Comparison of ENCODE assay signal across 22 cellular contexts in genomic region chr19:10680545-10681135, GRCh38. TPM values are rescaled to one million over a fixed set of nuclear protein-coding genes. Genes with fewer than 3 reads are reported as not detected.
DNase-seq lines count a peak whose midpoint lies in the region; ATAC-seq, FAIRE-seq and TF ChIP-seq lines count a peak whose summit lies in the region.
"Had no signal": no experiment of that assay in that cellular context is flagged by ENCODE, and none has a peak within 500 bp of the region (broad histone marks: within the 10 kb centered on the region; RNA-seq: fewer than 3 reads in every experiment).

No MANE protein-coding gene starts in this region.

- H2BK120ac ChIP-seq in H1 (replicated peaks; ENCODE audit: low read depth, low read length) = no peak overlapping the region

- H2AK5ac ChIP-seq in H1 (ENCODE audit: low read depth, low read length) = no peak overlapping the region

- H3K14ac ChIP-seq in H1 (ENCODE audit: insufficient read length) = no peak overlapping the region

- no peak overlapping the region for H2BK15ac ChIP-seq in H1 (ENCODE audit: low read length)

- H3K4me3 ChIP-seq in H1 (ENCODE audit: extremely low read depth in 1 of 4, insufficient read depth in 2 of 4, low read depth in 3 of 4, low read length in 4 of 4) = no peak overlapping the region

- no peak for TF ChIP-seq CTCF in RWPE1 (conservative IDR thresholded peaks at IDR 0.05; ENCODE audit: low read depth)
- TF ChIP-seq CTCF in H1 (IDR thresholded peaks at IDR 0.05; ENCODE audit: control extremely low read depth in 1 of 3, insufficient read depth in 1 of 3, low read depth in 1 of 3, low read length in 3 of 3) = no peak

- peaks cover 7% of the 10 kb centered on the region for H3K79me1 ChIP-seq in H1 (ENCODE audit: low read depth, low read length)

- POLR2A ChIA-PET in RWPE1 (lab: Yijun Ruan, JAX; ENCODE audit: low non-redundant PET) (no interaction called here), H1 (lab: Charles Lee; ENCODE audit: partially characterized antibody) (interaction anchor here (1.1 to 59.0 kb wide), 5 partner anchors 11 to 128 kb away, joined by 3 to 1874 read pairs (median 3); partner anchors contain the start of genes DNM2, ILF3 and QTRT1)

- peaks cover 44 to 52% of the 10 kb centered on the region in 2 donors for H3K36me3 Mint-ChIP-seq in stimulated activated naive B cell treated with anti-CD40 and anti-IgM and Interleukin-4, amounts not matched to agents 10 μg/mL and 1 μg/mL and 100 μg/mL, for 72 hours
- peaks cover 55% of the 10 kb centered on the region for H3K36me3 Mint-ChIP-seq in stimulated activated memory B cell treated with anti-CD40 and anti-IgM and Interleukin-4, amounts not matched to agents 10 μg/mL and 1 μg/mL and 100 μg/mL, for 72 hours

- peak; percentile 45 for TF ChIP-seq POLR2A in GM12891 (IDR thresholded peaks at IDR 0.05; ENCODE audit: low read depth, low read length)
- TF ChIP-seq POLR2A in H1 (IDR thresholded peaks at IDR 0.05; ENCODE audit: control extremely low read depth in 1 of 2, low read depth in 2 of 2, low read length in 2 of 2) = no peak

- H3K27me3 ChIP-seq in H1 (replicated peaks in 1 of 4; ENCODE audit: control insufficient read depth in 3 of 4, extremely low read depth in 1 of 4, insufficient read depth in 3 of 4, low read length in 3 of 4) = no peaks in the 10 kb centered on the region

- H3K9me3 ChIP-seq in H1 (ENCODE audit: insufficient read depth in 2 of 2, low read depth in 1 of 2, low read length in 1 of 2) = no peaks in the 10 kb centered on the region
- H3K9me3 ChIP-seq: SK-N-SH had no signal

- 97% methylated on average over 15 of the region's 15 CpGs; no CpG with 5 or more reads in 1 of the 2 experiments for WGBS in H1 (ENCODE audit: extremely low coverage in 1 of 2, insufficient coverage in 1 of 2, insufficient read length in 1 of 2, insufficient replicate concordance in 2 of 2, low coverage in 1 of 2, low lambda C conversion rate in 2 of 2, missing lambda C conversion rate in 1 of 2), 2 experiments

- no peak overlapping the region for H4K5ac ChIP-seq in H1 (ENCODE audit: insufficient read length, low read depth, low read length)

- no peaks in the 10 kb centered on the region for H3K9me3 Mint-ChIP-seq in stimulated activated naive B cell treated with anti-CD40 and anti-IgM and Interleukin-4, amounts not matched to agents 10 μg/mL and 1 μg/mL and 100 μg/mL, for 72 hours
- H3K9me3 Mint-ChIP-seq in stimulated activated memory B cell treated with anti-CD40 and anti-IgM and Interleukin-4, amounts not matched to agents 10 μg/mL and 1 μg/mL and 100 μg/mL, for 72 hours = no peaks in the 10 kb centered on the region
- H3K9me3 Mint-ChIP-seq: CD14-positive monocyte had no signal

- no peak overlapping the region for H3K4me2 ChIP-seq in H1 (ENCODE audit: insufficient read depth in 1 of 2, low read depth in 2 of 2, low read length in 2 of 2)
- H3K4me2 ChIP-seq: SK-N-SH had no signal

- no peak for TF ChIP-seq EP300 in H1 (IDR thresholded peaks at IDR 0.05; ENCODE audit: borderline replicate concordance in 1 of 2, low read depth in 2 of 2, low read length in 2 of 2)

- H3K79me2 ChIP-seq in H1 (ENCODE audit: control insufficient read depth in 1 of 2, insufficient read depth in 2 of 2, low read length in 2 of 2) = peaks cover 0 to 89% of the 10 kb centered on the region in 2 experiments; a peak in 2 of 4 replicates

- H2BK5ac ChIP-seq in H1 (ENCODE audit: low read depth, low read length) = no peak overlapping the region

- H3K23ac ChIP-seq in H1 (ENCODE audit: insufficient read length) = no peak overlapping the region

- peak overlapping the region; percentile 23; the same call in 1 of the 2 replicates for H3K27ac ChIP-seq in RWPE1
- no peak overlapping the region for H3K27ac ChIP-seq in H1 (ENCODE audit: low read depth, low read length)

- no peaks in the 10 kb centered on the region for H3K4me1 Mint-ChIP-seq in stimulated activated naive B cell treated with anti-CD40 and anti-IgM and Interleukin-4, amounts not matched to agents 10 μg/mL and 1 μg/mL and 100 μg/mL, for 72 hours
- H3K4me1 Mint-ChIP-seq in stimulated activated memory B cell treated with anti-CD40 and anti-IgM and Interleukin-4, amounts not matched to agents 10 μg/mL and 1 μg/mL and 100 μg/mL, for 72 hours = no peaks in the 10 kb centered on the region
- H3K4me1 Mint-ChIP-seq: CD14-positive monocyte had no signal

- H3K4me1 ChIP-seq in H1 (replicated peaks in 1 of 4; ENCODE audit: control insufficient read depth in 3 of 4, insufficient read depth in 4 of 4, low read length in 3 of 4) = no peaks in the 10 kb centered on the region; a peak in 2 of 7 replicates

- H2BK20ac ChIP-seq in H1 (ENCODE audit: low read length) = no peak overlapping the region

- no peak overlapping the region for H2AFZ ChIP-seq in H1 (ENCODE audit: low read length)

- H4K20me1 ChIP-seq in H1 (replicated peaks in 1 of 2; ENCODE audit: control insufficient read depth in 1 of 2, insufficient read depth in 2 of 2, low read length in 2 of 2) = peaks cover 34 to 44% of the 10 kb centered on the region in 2 experiments

- H3K9ac ChIP-seq in H1 (replicated peaks in 1 of 4; ENCODE audit: extremely low read depth in 1 of 4, low read depth in 3 of 4, low read length in 3 of 4) = no peak overlapping the region
- H3K9ac ChIP-seq: SK-N-SH had no signal

- CTCF ChIA-PET in RWPE1 (lab: Yijun Ruan, JAX) = interaction anchor here (0.5 to 1.0 kb wide), 2 partner anchors 12 to 401 kb away, joined by 3 to 4 read pairs; no protein-coding TSS in a partner anchor
- CTCF ChIA-PET in H1 (lab: Charles Lee; ENCODE audit: partially characterized antibody) = interaction anchor here (1.1 to 2.0 kb wide), 5 partner anchors 9 to 99 kb away, joined by 3 to 7 read pairs (median 3); partner anchors contain the start of gene QTRT1

- no peak overlapping the region for H2BK12ac ChIP-seq in H1 (ENCODE audit: low read depth, low read length)

- no peak overlapping the region for H3K56ac ChIP-seq in H1 (replicated peaks; ENCODE audit: insufficient read length, low read depth, low read length)

- DNase-seq in GM12891 (ENCODE audit: insufficient read length, low spot score) (no peak), RWPE1 (ENCODE audit: low spot score) (no peak), H1 (ENCODE audit: low read depth in 1 of 2, low spot score in 2 of 2) (no peak), activated gamma-delta T cell (lab: John Stamatoyannopoulos, UW) (no peak), nucleus accumbens (lab: John Stamatoyannopoulos, UW) (no peak)
- DNase-seq in stimulated activated naive B cell treated with anti-CD40 and anti-IgM and Interleukin-4, amounts not matched to agents 10 μg/mL and 1 μg/mL and 100 μg/mL, for 72 hours = no peak
- DNase-seq: AML-193, DMS 273 treated with DMSO at 0.1 percent for 48 hours, DND-41, KG1, NCI-H1105 treated with DMSO at 0.1 percent for 48 hours, NCI-H1694, NCI-H2081 treated with DMSO at 0.1 percent for 48 hours, NCI-H524, NCI-H82, OCI-M1, SHP77 treated with DMSO at 0.1 percent for 48 hours, SK-N-SH had no signal

- no peak overlapping the region for H3K4ac ChIP-seq in H1 (replicated peaks; ENCODE audit: insufficient read length, low read depth, low read length)

- no peak overlapping the region for H3K18ac ChIP-seq in H1 (ENCODE audit: extremely low read depth, low read length)

- H4K91ac ChIP-seq in H1 (replicated peaks; ENCODE audit: insufficient read length, low read length) = no peak overlapping the region

- H3K36me3 ChIP-seq in H1 (ENCODE audit: control insufficient read depth in 2 of 4, insufficient read depth in 4 of 4, low read length in 3 of 4) = peaks cover 86 to 93% (median 91%) of the 10 kb centered on the region in 4 experiments

- no peaks in the 10 kb centered on the region for H3K23me2 ChIP-seq in H1 (ENCODE audit: low read depth, low read length)

- FAIRE-seq in GM12891 (lab: Jason Lieb, UNC) (no peak), H1 (lab: Jason Lieb, UNC) (no peak)
- FAIRE-seq: G401.6 had no signal

- peak overlapping the region; percentile 78 for H3K27ac Mint-ChIP-seq in stimulated activated naive B cell treated with anti-CD40 and anti-IgM and Interleukin-4, amounts not matched to agents 10 μg/mL and 1 μg/mL and 100 μg/mL, for 72 hours
- no peak overlapping the region for H3K27ac Mint-ChIP-seq in stimulated activated memory B cell treated with anti-CD40 and anti-IgM and Interleukin-4, amounts not matched to agents 10 μg/mL and 1 μg/mL and 100 μg/mL, for 72 hours

- H3K27me3 Mint-ChIP-seq in stimulated activated naive B cell treated with anti-CD40 and anti-IgM and Interleukin-4, amounts not matched to agents 10 μg/mL and 1 μg/mL and 100 μg/mL, for 72 hours = no peaks in the 10 kb centered on the region
- H3K27me3 Mint-ChIP-seq in stimulated activated memory B cell treated with anti-CD40 and anti-IgM and Interleukin-4, amounts not matched to agents 10 μg/mL and 1 μg/mL and 100 μg/mL, for 72 hours = no peaks in the 10 kb centered on the region

- no peak overlapping the region for H3K4me3 Mint-ChIP-seq in stimulated activated naive B cell treated with anti-CD40 and anti-IgM and Interleukin-4, amounts not matched to agents 10 μg/mL and 1 μg/mL and 100 μg/mL, for 72 hours
- H3K4me3 Mint-ChIP-seq in stimulated activated memory B cell treated with anti-CD40 and anti-IgM and Interleukin-4, amounts not matched to agents 10 μg/mL and 1 μg/mL and 100 μg/mL, for 72 hours = no peak overlapping the region
- H3K4me3 Mint-ChIP-seq: CD14-positive monocyte had no signal

- TF ChIP-seq RAD21 in H1 (IDR thresholded peaks at IDR 0.05 in 1 of 2, conservative IDR thresholded peaks at IDR 0.05 in 1 of 2; ENCODE audit: low read depth in 2 of 2, low read length in 2 of 2) = no peak

- peak overlapping the region; percentile 31; the same call in 1 of the 2 replicates for H4K8ac ChIP-seq in H1 (ENCODE audit: extremely low read depth, insufficient read depth, low read length)

- no peak for ATAC-seq in stimulated activated naive B cell treated with anti-CD40 and anti-IgM and Interleukin-4, amounts not matched to agents 10 μg/mL and 1 μg/mL and 100 μg/mL, for 72 hours (replicated peaks)
- ATAC-seq in stimulated activated memory B cell treated with anti-CD40 and anti-IgM and Interleukin-4, amounts not matched to agents 10 μg/mL and 1 μg/mL and 100 μg/mL, for 72 hours = no peak
- ATAC-seq: HCT116 had no signal

RNA-seq across cellular contexts. Expression of gene QTRT1, which starts 20.6 kb away (rescaled TPM):
- 50.4 TPM for polyA plus RNA-seq in GM12891 (2012; ENCODE audit: low read depth, missing spikeins)
- total RNA-seq in H1 (2021; fragmentation: NEBNext Ultra II Directional; extraction: Animal tissue kit (Norgen Biotek cat#: 25700)) = 61.1 and 61.6 TPM in 2 replicates
- polyA plus RNA-seq in H1 (2011; rRNA removed) = 94.2 and 126 TPM in 2 replicates
- polyA plus RNA-seq in H1 (2011; cell fraction: cytosol; rRNA removed) = 106 TPM
- polyA plus RNA-seq in H1 (2011; cell fraction: nucleus; rRNA removed) = 245 TPM
- 59.3 to 105 TPM (median 99.7 TPM) in 4 replicates for polyA plus RNA-seq in H1 (2012, experiment 1 of 2)
- 74.3 TPM for polyA plus RNA-seq in H1 (2012, experiment 2 of 2)
- 33.7 TPM for polyA plus RNA-seq in H1 (2013, experiment 1 of 2)
- polyA plus RNA-seq in H1 (2013, experiment 2 of 2) = 31.1 TPM
- 24.7 and 28.9 TPM in 2 replicates for polyA minus RNA-seq in H1 (2011; rRNA and poly(A)+ RNA removed)
- polyA minus RNA-seq in H1 (2011; cell fraction: cytosol; rRNA and poly(A)+ RNA removed) = 20.5 TPM
- polyA minus RNA-seq in H1 (2011; cell fraction: nucleus; rRNA and poly(A)+ RNA removed) = 38.8 TPM

RNA-seq across cellular contexts. Expression of gene ILF3, which starts 26.5 kb away (rescaled TPM):
- polyA plus RNA-seq in GM12891 (2012; ENCODE audit: low read depth, missing spikeins) = 154 TPM
- 675 and 695 TPM in 2 replicates for total RNA-seq in H1 (2021; fragmentation: NEBNext Ultra II Directional; extraction: Animal tissue kit (Norgen Biotek cat#: 25700))
- 291 and 412 TPM in 2 replicates for polyA plus RNA-seq in H1 (2011; rRNA removed)
- polyA plus RNA-seq in H1 (2011; cell fraction: cytosol; rRNA removed) = 422 TPM
- 936 TPM for polyA plus RNA-seq in H1 (2011; cell fraction: nucleus; rRNA removed)
- 420 to 558 TPM (median 549 TPM) in 4 replicates for polyA plus RNA-seq in H1 (2012, experiment 1 of 2)
- 262 TPM for polyA plus RNA-seq in H1 (2012, experiment 2 of 2)
- polyA plus RNA-seq in H1 (2013, experiment 1 of 2) = 360 TPM
- polyA plus RNA-seq in H1 (2013, experiment 2 of 2) = 337 TPM
- polyA minus RNA-seq in H1 (2011; rRNA and poly(A)+ RNA removed) = 399 and 421 TPM in 2 replicates
- 267 TPM for polyA minus RNA-seq in H1 (2011; cell fraction: cytosol; rRNA and poly(A)+ RNA removed)
- polyA minus RNA-seq in H1 (2011; cell fraction: nucleus; rRNA and poly(A)+ RNA removed) = 311 TPM

RNA-seq across cellular contexts. Expression of gene DNM2, which starts 37.2 kb away (rescaled TPM):
- 78.4 TPM for polyA plus RNA-seq in GM12891 (2012; ENCODE audit: low read depth, missing spikeins)
- total RNA-seq in H1 (2021; fragmentation: NEBNext Ultra II Directional; extraction: Animal tissue kit (Norgen Biotek cat#: 25700)) = 120 TPM in 2 replicates
- 61.9 and 83.4 TPM in 2 replicates for polyA plus RNA-seq in H1 (2011; rRNA removed)
- 67.2 TPM for polyA plus RNA-seq in H1 (2011; cell fraction: cytosol; rRNA removed)
- polyA plus RNA-seq in H1 (2011; cell fraction: nucleus; rRNA removed) = 179 TPM
- 78.8 to 103 TPM (median 98.1 TPM) in 4 replicates for polyA plus RNA-seq in H1 (2012, experiment 1 of 2)
- polyA plus RNA-seq in H1 (2012, experiment 2 of 2) = 90.9 TPM
- polyA plus RNA-seq in H1 (2013, experiment 1 of 2) = 65.5 TPM
- 58.4 TPM for polyA plus RNA-seq in H1 (2013, experiment 2 of 2)
- polyA minus RNA-seq in H1 (2011; rRNA and poly(A)+ RNA removed) = 131 and 151 TPM in 2 replicates
- 66.2 TPM for polyA minus RNA-seq in H1 (2011; cell fraction: cytosol; rRNA and poly(A)+ RNA removed)
- 116 TPM for polyA minus RNA-seq in H1 (2011; cell fraction: nucleus; rRNA and poly(A)+ RNA removed)

RNA-seq across cellular contexts. Expression of gene SLC44A2, which starts 55.3 kb away (rescaled TPM):
- polyA plus RNA-seq in GM12891 (2012; ENCODE audit: low read depth, missing spikeins) = 28.5 TPM
- 118 and 120 TPM in 2 replicates for total RNA-seq in H1 (2021; fragmentation: NEBNext Ultra II Directional; extraction: Animal tissue kit (Norgen Biotek cat#: 25700))
- polyA plus RNA-seq in H1 (2011; rRNA removed) = 105 and 113 TPM in 2 replicates
- 80.7 TPM for polyA plus RNA-seq in H1 (2011; cell fraction: cytosol; rRNA removed)
- polyA plus RNA-seq in H1 (2011; cell fraction: nucleus; rRNA removed) = 208 TPM
- polyA plus RNA-seq in H1 (2012, experiment 1 of 2) = 91.8 to 115 TPM (median 97.4 TPM) in 4 replicates
- polyA plus RNA-seq in H1 (2012, experiment 2 of 2) = 122 TPM
- 119 TPM for polyA plus RNA-seq in H1 (2013, experiment 1 of 2)
- 115 TPM for polyA plus RNA-seq in H1 (2013, experiment 2 of 2)
- 110 and 111 TPM in 2 replicates for polyA minus RNA-seq in H1 (2011; rRNA and poly(A)+ RNA removed)
- polyA minus RNA-seq in H1 (2011; cell fraction: cytosol; rRNA and poly(A)+ RNA removed) = 60.9 TPM
- polyA minus RNA-seq in H1 (2011; cell fraction: nucleus; rRNA and poly(A)+ RNA removed) = 63.2 TPM
